In the genomic region with DNA sequence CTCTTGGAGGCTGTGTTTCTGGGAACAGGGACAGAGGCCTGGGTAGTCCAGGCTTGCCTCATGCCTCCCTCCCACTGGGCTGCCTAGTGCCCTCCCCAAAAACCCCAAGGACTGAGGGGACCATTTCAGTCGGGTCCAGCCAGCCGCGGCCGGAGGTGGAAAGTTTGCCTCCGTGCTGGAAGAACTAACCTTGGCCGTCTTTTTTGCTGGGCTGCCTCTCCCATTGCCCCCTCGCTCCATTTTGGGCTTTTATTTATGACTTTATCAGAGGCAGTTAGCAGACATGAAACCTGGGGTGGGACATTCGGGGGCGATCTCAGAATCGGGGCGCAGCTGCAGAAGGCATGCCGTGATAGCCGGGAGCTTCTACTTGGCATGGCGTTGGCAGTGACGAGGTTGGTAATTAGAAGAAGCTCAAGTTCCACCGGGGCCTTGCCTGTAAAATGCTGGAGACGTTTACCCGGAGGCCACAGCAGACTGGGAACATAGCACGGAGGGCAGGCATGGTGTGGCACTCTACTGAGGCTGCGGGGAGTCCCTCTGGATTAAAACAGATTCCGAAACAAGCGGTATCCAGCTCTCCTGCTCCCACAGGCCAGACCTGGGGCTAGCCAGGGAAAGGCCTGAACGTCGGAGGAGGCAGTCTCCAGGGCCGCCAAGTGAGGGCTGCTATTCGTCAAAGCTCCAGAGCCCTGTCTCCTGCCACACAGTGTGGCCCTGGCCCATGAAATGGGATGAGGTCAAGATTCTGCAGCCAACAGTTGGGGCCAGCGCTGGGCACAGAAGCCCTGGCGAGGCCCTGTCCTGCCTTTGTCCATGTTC, we compare ENCODE assay signal across 8 cellular contexts.
DNase-seq lines count a peak whose midpoint lies in the region; ATAC-seq, FAIRE-seq and TF ChIP-seq lines count a peak whose summit lies in the region.

No MANE protein-coding gene starts in this region.

- peak overlapping the region; percentile 92 for H3K4me3 ChIP-seq in bronchial epithelial cell (ENCODE audit: low read depth, low read length)

- peak overlapping the region; percentile 100 for H3K27ac ChIP-seq in 22Rv1

- no peak for TF ChIP-seq CTCF in 22Rv1 (IDR thresholded peaks at IDR 0.05)
- no peak for TF ChIP-seq CTCF in bronchial epithelial cell (IDR thresholded peaks at IDR 0.05; ENCODE audit: insufficient read depth, low read length, severe bottlenecking)

- no peaks in the 10 kb centered on the region for H3K27me3 ChIP-seq in bronchial epithelial cell (ENCODE audit: control insufficient read depth, insufficient read depth, low read length)

- H3K36me3 ChIP-seq in bronchial epithelial cell (ENCODE audit: control insufficient read depth, insufficient read depth, low read length), result peaks cover 18% of the 10 kb centered on the region

- ATAC-seq in GM18858 (IDR thresholded peaks at IDR 0.05; ENCODE audit: unreplicated experiment) (no peak), HG02610 (IDR thresholded peaks at IDR 0.05; ENCODE audit: unreplicated experiment) (no peak)

- FAIRE-seq in HTR-8/SVneo (lab: Jason Lieb, UNC), result peak; percentile 38
- FAIRE-seq in bronchial epithelial cell (lab: Jason Lieb, UNC), result no peak

- DNase-seq in HTR-8/SVneo (ENCODE audit: insufficient read length, low spot score) (no peak), bronchial epithelial cell (ENCODE audit: low read depth) (peak; percentile 9), lung microvascular endothelial cell (ENCODE audit: low read depth in 2 of 2) (peak; percentile 39 to 51), OCI-M2 (lab: John Stamatoyannopoulos, UW; ENCODE audit: unreplicated experiment) (no peak), HuH-7.5 (ENCODE audit: low spot score) (no peak)

Comparison
In these comparisons a context has a peak if more than half of its experiments do, and no peak if none do; other contexts are left out.
1. DNase-seq: peak in bronchial epithelial cell (single experiment) and lung microvascular endothelial cell (2 of 2); none in HTR-8/SVneo (single experiment), OCI-M2 (single experiment) and HuH-7.5 (single experiment).